ENCODE assay signal across 14 cellular contexts in the genomic region with DNA sequence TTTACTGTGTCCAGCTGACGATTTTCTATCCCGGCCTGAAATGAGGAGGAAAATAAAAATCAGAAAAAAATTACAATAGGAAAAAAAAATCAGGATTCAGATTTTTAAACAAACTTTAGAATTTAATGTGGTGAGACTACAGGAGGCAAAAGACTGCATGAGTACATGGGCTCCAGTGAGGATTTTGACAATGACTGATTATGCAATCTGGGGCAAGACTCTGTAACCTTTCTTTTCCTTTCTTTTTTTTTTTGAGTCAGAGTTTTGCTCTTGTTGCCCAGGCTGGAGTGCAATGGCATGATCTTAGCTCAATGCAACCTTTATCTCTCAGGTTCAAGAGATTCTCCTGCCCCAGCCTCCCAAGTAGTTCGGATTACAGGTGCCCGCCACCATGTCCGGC. TPM values are rescaled to one million over a fixed set of nuclear protein-coding genes. Genes with fewer than 3 reads are reported as not detected.
DNase-seq lines count a peak whose midpoint lies in the region; ATAC-seq lines count a peak whose summit lies in the region.
"Had no signal": no experiment of that assay in that cellular context is flagged by ENCODE, and none has a peak within 500 bp of the region (broad histone marks: within the 10 kb centered on the region; RNA-seq: fewer than 3 reads in every experiment).

No MANE protein-coding gene starts in this region.

- peaks cover 22% of the 10 kb centered on the region for H3K4me1 Mint-ChIP-seq in activated naive CD4-positive, alpha-beta T cell treated with anti-CD3 and anti-CD28 coated beads, Interleukin-2, amount 50 U/mL, for 24 hours
- H3K4me1 Mint-ChIP-seq in stimulated activated memory B cell treated with anti-CD40 and anti-IgM and Interleukin-4, amounts not matched to agents 10 μg/mL and 1 μg/mL and 100 μg/mL, for 72 hours: peaks cover 7% of the 10 kb centered on the region

- no peaks in the 10 kb centered on the region for H3K9me3 ChIP-seq in SJSA1 (replicated peaks)
- H3K9me3 ChIP-seq: left ventricle myocardium inferior, uterus had no signal

- H3K27ac ChIP-seq in SJSA1: 0 out of 2 replicates have a peak overlapping the region, but pooled peaks have one; percentile 19
- H3K27ac ChIP-seq: BLaER1 treated with 17β-estradiol and CSF1 and Interleukin-3, amounts not matched to agents 10 nM and 100 nM; HL-60; left ventricle myocardium inferior; uterus; WERI-Rb-1 had no signal

- no peak for ATAC-seq in stimulated activated memory B cell treated with anti-CD40 and anti-IgM and Interleukin-4, amounts not matched to agents 10 μg/mL and 1 μg/mL and 100 μg/mL, for 72 hours
- ATAC-seq in GM21619 (IDR thresholded peaks at IDR 0.05; ENCODE audit: unreplicated experiment) (no peak), GM21390 (IDR thresholded peaks at IDR 0.05; ENCODE audit: unreplicated experiment) (no peak)

- no peaks in the 10 kb centered on the region for H3K27me3 ChIP-seq in SJSA1 (replicated peaks)
- H3K27me3 ChIP-seq: BLaER1 treated with 17β-estradiol and CSF1 and Interleukin-3, amounts not matched to agents 10 nM and 100 nM; uterus had no signal

- no peaks in the 10 kb centered on the region for H3K9me3 Mint-ChIP-seq in activated naive CD4-positive, alpha-beta T cell treated with anti-CD3 and anti-CD28 coated beads, Interleukin-2, amount 50 U/mL, for 24 hours
- H3K9me3 Mint-ChIP-seq in stimulated activated memory B cell treated with anti-CD40 and anti-IgM and Interleukin-4, amounts not matched to agents 10 μg/mL and 1 μg/mL and 100 μg/mL, for 72 hours: no peaks in the 10 kb centered on the region

- no peak overlapping the region for H3K4me3 ChIP-seq in SJSA1
- H3K4me3 ChIP-seq: BLaER1 treated with 17β-estradiol and CSF1 and Interleukin-3, amounts not matched to agents 10 nM and 100 nM; left ventricle myocardium inferior; uterus had no signal

- H3K4me3 Mint-ChIP-seq in activated naive CD4-positive, alpha-beta T cell treated with anti-CD3 and anti-CD28 coated beads, Interleukin-2, amount 50 U/mL, for 24 hours: peak overlapping the region; percentile 90
- H3K4me3 Mint-ChIP-seq in stimulated activated memory B cell treated with anti-CD40 and anti-IgM and Interleukin-4, amounts not matched to agents 10 μg/mL and 1 μg/mL and 100 μg/mL, for 72 hours: no peak overlapping the region

- no peak for DNase-seq in activated naive CD4-positive, alpha-beta T cell treated with anti-CD3 and anti-CD28 coated beads, Interleukin-2, amount 50 U/mL, for 16 hours
- DNase-seq in SJSA1 (ENCODE audit: low read depth in 1 of 2, low spot score in 2 of 2) (no peak), dermis blood vessel endothelial cell (peak; percentile 13)
- no peak for DNase-seq in stimulated activated CD8-positive, alpha-beta memory T cell treated with anti-CD3 and anti-CD28 coated beads, Interleukin-4, amount 100 ng/mL, for 48 hours
- DNase-seq: left ventricle myocardium inferior, NCI-H187, uterus, WERI-Rb-1 had no signal

- H3K36me3 Mint-ChIP-seq in activated naive CD4-positive, alpha-beta T cell treated with anti-CD3 and anti-CD28 coated beads, Interleukin-2, amount 50 U/mL, for 24 hours: peaks cover 18% of the 10 kb centered on the region
- peaks cover 62% of the 10 kb centered on the region for H3K36me3 Mint-ChIP-seq in stimulated activated memory B cell treated with anti-CD40 and anti-IgM and Interleukin-4, amounts not matched to agents 10 μg/mL and 1 μg/mL and 100 μg/mL, for 72 hours

- H3K36me3 ChIP-seq in SJSA1: peaks cover 51% of the 10 kb centered on the region
- H3K36me3 ChIP-seq: uterus had no signal

- no peaks in the 10 kb centered on the region for H3K27me3 Mint-ChIP-seq in activated naive CD4-positive, alpha-beta T cell treated with anti-CD3 and anti-CD28 coated beads, Interleukin-2, amount 50 U/mL, for 24 hours
- no peaks in the 10 kb centered on the region for H3K27me3 Mint-ChIP-seq in stimulated activated memory B cell treated with anti-CD40 and anti-IgM and Interleukin-4, amounts not matched to agents 10 μg/mL and 1 μg/mL and 100 μg/mL, for 72 hours

- H3K4me1 ChIP-seq in SJSA1 (replicated peaks): no peaks in the 10 kb centered on the region
- H3K4me1 ChIP-seq: left ventricle myocardium inferior, uterus had no signal

- H3K27ac Mint-ChIP-seq in activated naive CD4-positive, alpha-beta T cell treated with anti-CD3 and anti-CD28 coated beads, Interleukin-2, amount 50 U/mL, for 24 hours: peak overlapping the region; percentile 99
- peak overlapping the region; percentile 59 for H3K27ac Mint-ChIP-seq in stimulated activated memory B cell treated with anti-CD40 and anti-IgM and Interleukin-4, amounts not matched to agents 10 μg/mL and 1 μg/mL and 100 μg/mL, for 72 hours

RNA-seq across cellular contexts. Expression of a gene that starts 29.9 kb away (rescaled TPM):
- total RNA-seq in SJSA1 (2014; rRNA removed; shearing (Covaris generic)): 28.9 and 36.8 TPM in 2 replicates
- total RNA-seq in dermis blood vessel endothelial cell: 52.1 and 74.4 TPM in 2 replicates
